11 cellular contexts compared by ENCODE assay signal in the genomic region with DNA sequence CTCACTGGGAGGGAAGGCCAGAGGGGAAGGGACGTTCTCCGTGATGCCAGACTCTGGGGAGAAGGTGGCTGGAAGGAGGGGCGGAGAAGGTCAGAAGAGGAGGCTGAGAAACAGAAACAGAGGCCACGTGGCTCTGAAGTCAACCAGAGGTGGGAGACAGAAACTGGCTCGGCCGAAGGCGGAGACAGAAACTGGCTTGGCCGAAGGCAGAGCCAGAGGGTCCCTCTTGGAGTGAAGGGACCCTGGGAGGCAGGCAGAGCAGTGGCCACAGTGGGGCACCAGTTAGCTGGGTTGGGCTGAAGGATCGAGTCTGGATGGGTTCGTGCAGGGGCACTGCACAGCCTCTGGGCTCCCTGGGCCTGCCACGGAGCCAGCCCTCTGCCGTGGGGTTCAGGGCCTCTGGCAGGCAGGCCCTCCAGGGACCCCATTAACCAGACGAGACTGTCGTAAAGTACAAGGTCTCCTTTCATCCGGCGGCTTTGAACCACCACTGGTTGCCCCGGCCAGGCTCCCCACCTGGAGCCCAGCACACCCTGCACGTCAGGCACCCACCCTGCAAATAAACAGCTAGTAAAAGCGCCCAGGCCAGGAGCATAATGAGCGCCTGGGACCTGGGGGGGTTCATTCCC.
DNase-seq lines count a peak whose midpoint lies in the region; ATAC-seq and TF ChIP-seq lines count a peak whose summit lies in the region.
"Had no signal": no experiment of that assay in that cellular context is flagged by ENCODE, and none has a peak within 500 bp of the region (broad histone marks: within the 10 kb centered on the region; RNA-seq: fewer than 3 reads in every experiment).

No MANE protein-coding gene starts in this region.

- H3K27ac Mint-ChIP-seq in activated CD8-positive, alpha-beta T cell treated with anti-CD3 and anti-CD28 coated beads, Interleukin-2, amount 10 ng/mL, durations not matched to agents 7 days and 5 days, result peak overlapping the region; percentile 27
- no peak overlapping the region for H3K27ac Mint-ChIP-seq in activated CD8-positive, alpha-beta T cell treated with anti-CD3 and anti-CD28 coated beads for 36 hours

- H3K36me3 ChIP-seq in SJCRH30, result no peaks in the 10 kb centered on the region
- H3K36me3 ChIP-seq in lower lobe of right lung, result peaks cover 13% of the 10 kb centered on the region
- H3K36me3 ChIP-seq: adrenal gland had no signal

- H3K4me1 Mint-ChIP-seq in activated CD8-positive, alpha-beta T cell treated with anti-CD3 and anti-CD28 coated beads, Interleukin-2, amount 10 ng/mL, durations not matched to agents 7 days and 5 days (ENCODE audit: low read depth), result no peaks in the 10 kb centered on the region
- no peaks in the 10 kb centered on the region for H3K4me1 Mint-ChIP-seq in activated CD8-positive, alpha-beta T cell treated with anti-CD3 and anti-CD28 coated beads for 36 hours (ENCODE audit: low read depth)

- H3K4me1 ChIP-seq in SJCRH30 (no peaks in the 10 kb centered on the region), lower lobe of right lung (no peaks in the 10 kb centered on the region)
- H3K4me1 ChIP-seq: adrenal gland had no signal

- POLR2A ChIA-PET in activated CD8-positive, alpha-beta T cell treated with anti-CD3 and anti-CD28 coated beads, Interleukin-2, amount 10 ng/mL, durations not matched to agents 7 days and 5 days (lab: Charles Lee), result no interaction called here
- POLR2A ChIA-PET in activated CD8-positive, alpha-beta T cell treated with anti-CD3 and anti-CD28 coated beads for 36 hours (lab: Charles Lee), result no interaction called here

- H3K4me3 Mint-ChIP-seq in activated CD8-positive, alpha-beta T cell treated with anti-CD3 and anti-CD28 coated beads, Interleukin-2, amount 10 ng/mL, durations not matched to agents 7 days and 5 days, result no peak overlapping the region
- no peak overlapping the region for H3K4me3 Mint-ChIP-seq in activated CD8-positive, alpha-beta T cell treated with anti-CD3 and anti-CD28 coated beads for 36 hours

- DNase-seq in activated CD8-positive, alpha-beta T cell treated with anti-CD3 and anti-CD28 coated beads, Interleukin-2, amount 10 ng/mL, durations not matched to agents 7 days and 5 days, result peak; percentile 8
- DNase-seq in activated CD8-positive, alpha-beta T cell treated with anti-CD3 and anti-CD28 coated beads for 36 hours, result no peak
- peak; percentile 4 to 34 for DNase-seq in SJCRH30
- peak; percentile 24 for DNase-seq in left ventricle myocardium superior
- peak; percentile 47 for DNase-seq in sciatic nerve (ENCODE audit: low spot score)
- DNase-seq in C1 segment of cervical spinal cord (lab: John Stamatoyannopoulos, UW), result no peak
- DNase-seq in lower lobe of right lung, result no peak
- DNase-seq: NCI-H2171 had no signal

- H3K4me3 ChIP-seq in SJCRH30 (no peak overlapping the region), lower lobe of right lung (no peak overlapping the region)
- H3K4me3 ChIP-seq: adrenal gland, gastrocnemius medialis had no signal

- intact Hi-C loops in activated CD8-positive, alpha-beta T cell treated with anti-CD3 and anti-CD28 coated beads for 36 hours (cut with micrococcal nuclease), result no loop called here
- intact Hi-C loops in left ventricle myocardium superior (cut with micrococcal nuclease) (no loop called here), sciatic nerve (cut with DNase I) (no loop called here), lower lobe of right lung (cut with DNase I) (no loop called here)

- no peak for TF ChIP-seq CTCF in activated CD8-positive, alpha-beta T cell treated with anti-CD3 and anti-CD28 coated beads for 36 hours (IDR thresholded peaks at IDR 0.05)
- TF ChIP-seq CTCF in lower lobe of right lung (IDR thresholded peaks at IDR 0.05), result no peak

- ATAC-seq in activated CD8-positive, alpha-beta T cell treated with anti-CD3 and anti-CD28 coated beads, Interleukin-2, amount 10 ng/mL, durations not matched to agents 7 days and 5 days, result no peak
- no peak for ATAC-seq in activated CD8-positive, alpha-beta T cell treated with anti-CD3 and anti-CD28 coated beads for 36 hours
- ATAC-seq in left ventricle myocardium superior (peak; percentile 33), sciatic nerve (peak; percentile 35), GM21529 (IDR thresholded peaks at IDR 0.05; ENCODE audit: unreplicated experiment) (no peak), lower lobe of right lung (no peak)
- ATAC-seq: gastrocnemius medialis had no signal

- H3K9me3 Mint-ChIP-seq in activated CD8-positive, alpha-beta T cell treated with anti-CD3 and anti-CD28 coated beads, Interleukin-2, amount 10 ng/mL, durations not matched to agents 7 days and 5 days (ENCODE audit: insufficient read depth), result no peaks in the 10 kb centered on the region
- no peaks in the 10 kb centered on the region for H3K9me3 Mint-ChIP-seq in activated CD8-positive, alpha-beta T cell treated with anti-CD3 and anti-CD28 coated beads for 36 hours

- H3K9me3 ChIP-seq in SJCRH30 (replicated peaks), result no peaks in the 10 kb centered on the region
- H3K9me3 ChIP-seq in lower lobe of right lung, result no peaks in the 10 kb centered on the region
- H3K9me3 ChIP-seq: adrenal gland, gastrocnemius medialis had no signal

- CTCF ChIA-PET in activated CD8-positive, alpha-beta T cell treated with anti-CD3 and anti-CD28 coated beads, Interleukin-2, amount 10 ng/mL, durations not matched to agents 7 days and 5 days (lab: Charles Lee), result no interaction called here
- CTCF ChIA-PET in activated CD8-positive, alpha-beta T cell treated with anti-CD3 and anti-CD28 coated beads for 36 hours (lab: Charles Lee), result no interaction called here

- H3K27me3 ChIP-seq in SJCRH30, result no peaks in the 10 kb centered on the region
- no peaks in the 10 kb centered on the region for H3K27me3 ChIP-seq in lower lobe of right lung (ENCODE audit: low read depth)
- H3K27me3 ChIP-seq: adrenal gland, gastrocnemius medialis had no signal

- H3K36me3 Mint-ChIP-seq in activated CD8-positive, alpha-beta T cell treated with anti-CD3 and anti-CD28 coated beads, Interleukin-2, amount 10 ng/mL, durations not matched to agents 7 days and 5 days (ENCODE audit: low read depth), result no peaks in the 10 kb centered on the region
- no peaks in the 10 kb centered on the region for H3K36me3 Mint-ChIP-seq in activated CD8-positive, alpha-beta T cell treated with anti-CD3 and anti-CD28 coated beads for 36 hours (ENCODE audit: low read depth)

- H3K27me3 Mint-ChIP-seq in activated CD8-positive, alpha-beta T cell treated with anti-CD3 and anti-CD28 coated beads, Interleukin-2, amount 10 ng/mL, durations not matched to agents 7 days and 5 days (ENCODE audit: low read depth), result peaks cover 2% of the 10 kb centered on the region
- peaks cover 1% of the 10 kb centered on the region for H3K27me3 Mint-ChIP-seq in activated CD8-positive, alpha-beta T cell treated with anti-CD3 and anti-CD28 coated beads for 36 hours

- H3K27ac ChIP-seq in SJCRH30, result no peak overlapping the region
- no peak overlapping the region for H3K27ac ChIP-seq in lower lobe of right lung
- H3K27ac ChIP-seq: adrenal gland, gastrocnemius medialis had no signal

Comparison
In these comparisons a context has a peak if more than half of its experiments do, and no peak if none do; other contexts are left out.
1. DNase-seq: peak in activated CD8-positive, alpha-beta T cell treated with anti-CD3 and anti-CD28 coated beads, Interleukin-2, amount 10 ng/mL, durations not matched to agents 7 days and 5 days (single experiment), SJCRH30 (2 of 2), left ventricle myocardium superior (single experiment) and sciatic nerve (single experiment); none in activated CD8-positive, alpha-beta T cell treated with anti-CD3 and anti-CD28 coated beads for 36 hours (single experiment), C1 segment of cervical spinal cord (0 of 14) and lower lobe of right lung (single experiment).
2. ATAC-seq: peak in left ventricle myocardium superior (single experiment) and sciatic nerve (single experiment); none in activated CD8-positive, alpha-beta T cell treated with anti-CD3 and anti-CD28 coated beads, Interleukin-2, amount 10 ng/mL, durations not matched to agents 7 days and 5 days (single experiment), activated CD8-positive, alpha-beta T cell treated with anti-CD3 and anti-CD28 coated beads for 36 hours (single experiment), GM21529 (single experiment) and lower lobe of right lung (0 of 2).